ENCODE assay signal across 8 cellular contexts in genomic region chr19:14114854-14115253, GRCh38. TPM values are rescaled to one million over a fixed set of nuclear protein-coding genes. Genes with fewer than 3 reads are reported as not detected.
DNase-seq lines count a peak whose midpoint lies in the region; ATAC-seq, FAIRE-seq and TF ChIP-seq lines count a peak whose summit lies in the region.

No MANE protein-coding gene starts in this region.

- H3K27me3 ChIP-seq in HCT116 (ENCODE audit: insufficient read depth, low read length) (no peaks in the 10 kb centered on the region), dorsolateral prefrontal cortex (no peaks in the 10 kb centered on the region)

- H3K27ac Mint-ChIP-seq in natural killer cell = no peak overlapping the region

- RAD21 ChIA-PET in HCT116 (lab: Charles Lee; ENCODE audit: low non-redundant PET in 1 of 2, low total read pairs in 2 of 2, uncharacterized antibody in 2 of 2, unreplicated experiment in 2 of 2) = interaction anchor here in 1 of 2 experiments (0.6 kb wide), 1 partner anchor 242 kb away, joined by 3 read pairs; no protein-coding TSS in a partner anchor

- peak overlapping the region; percentile 68 for H3K27ac ChIP-seq in HCT116 (ENCODE audit: low read depth, low read length)
- no peak overlapping the region for H3K27ac ChIP-seq in VCaP
- peak overlapping the region in 49 of 59 donors; percentile 4 to 86 (median 50) for H3K27ac ChIP-seq in dorsolateral prefrontal cortex

- in situ Hi-C loops in ACHN (cut with HindIII; ENCODE audit: low pct_ligation_motif_present, low pct_unique_long_range_greater_than_20kb, low sequenced_read_pairs) = no loop called here

- no peaks in the 10 kb centered on the region; a peak in 2 of 4 replicates for H3K36me3 ChIP-seq in HCT116 (ENCODE audit: control insufficient read depth in 1 of 2, insufficient read depth in 2 of 2, low read length in 2 of 2)

- H3K9ac ChIP-seq in HCT116 (ENCODE audit: low read length) = peak overlapping the region; percentile 27; the same call in 1 of the 2 replicates

- no peaks in the 10 kb centered on the region for H3K9me2 ChIP-seq in HCT116 (ENCODE audit: insufficient read depth)

- no peak for TF ChIP-seq POLR2A in HCT116 (IDR thresholded peaks at IDR 0.05; ENCODE audit: borderline replicate concordance, extremely low read depth, insufficient read depth, insufficient read length)
- TF ChIP-seq POLR2A in H54 (IDR thresholded peaks at IDR 0.05; ENCODE audit: low read depth, low read length) = no peak

- no peaks in the 10 kb centered on the region for H4K20me1 ChIP-seq in HCT116 (ENCODE audit: insufficient read depth)

- TF ChIP-seq CTCF in HCT116 (IDR thresholded peaks at IDR 0.05 in 2 of 3, conservative IDR thresholded peaks at IDR 0.05 in 1 of 3; ENCODE audit: borderline replicate concordance in 1 of 3, insufficient read depth in 1 of 3, low read depth in 2 of 3, low read length in 2 of 3) (peak; percentile 68 to 80 (median 74); a peak in 5 of 6 replicates), VCaP (conservative IDR thresholded peaks at IDR 0.05) (peak; percentile 77), dorsolateral prefrontal cortex (IDR thresholded peaks at IDR 0.05 in 54 of 56, conservative IDR thresholded peaks at IDR 0.05 in 2 of 56; ENCODE audit: low read depth in 1 of 56, partially characterized antibody in 56 of 56) (peak in 53 of 56 donors; percentile 19 to 64 (median 46)), natural killer cell (IDR thresholded peaks at IDR 0.05) (peak; percentile 37)

- H3K4me3 Mint-ChIP-seq in natural killer cell = peak overlapping the region; percentile 28

- H2AFZ ChIP-seq in HCT116 (ENCODE audit: low read depth, low read length, poor library complexity, severe bottlenecking) = no peak overlapping the region

- H3K27me3 Mint-ChIP-seq in natural killer cell (ENCODE audit: low read depth in 2 of 2) = no peaks in the 10 kb centered on the region

- intact Hi-C loops in HCT116 (cut with micrococcal nuclease) (loop anchor here (1.0 to 5.0 kb wide), 2 partner anchors 43 to 235 kb away; partner anchors contain the start of gene MISP3), dorsolateral prefrontal cortex (cut with DNase I) (loop anchor here (5.0 kb wide), 1 partner anchor 33 kb away; no protein-coding TSS in a partner anchor), natural killer cell (cut with micrococcal nuclease) (loop anchor here (1.0 to 5.0 kb wide), 2 partner anchors 33 to 235 kb away; no protein-coding TSS in a partner anchor)

- no peaks in the 10 kb centered on the region for H3K9me3 ChIP-seq in HCT116 (ENCODE audit: control insufficient read depth in 1 of 2, insufficient read depth in 1 of 2, low read depth in 1 of 2, low read length in 2 of 2)

- peaks cover 27 to 44% of the 10 kb centered on the region in 2 donors for H3K4me1 Mint-ChIP-seq in natural killer cell

- POLR2A ChIA-PET in HCT116 (lab: Charles Lee) = interaction anchor here (1.1 kb wide), 1 partner anchor 22 kb away, joined by 4 read pairs; the partner anchor contains the start of gene ASF1B

- no TSS peak for BruUV-seq in HCT116 (replicated peaks; lab: Mats Ljungman, UMichigan)

- no peaks in the 10 kb centered on the region for H3K9me3 Mint-ChIP-seq in natural killer cell

- peaks cover 27% of the 10 kb centered on the region for H3K79me2 ChIP-seq in HCT116 (ENCODE audit: insufficient read depth, low read length)

- CTCF ChIA-PET in HCT116 (lab: Charles Lee) = interaction anchor here (0.5 to 3.2 kb wide), 10 partner anchors 22 to 236 kb away, joined by 3 to 18 read pairs (median 3); partner anchors contain the start of genes ASF1B, MISP3 and RFX1

- peaks cover 36 to 47% of the 10 kb centered on the region in 2 experiments for H3K4me1 ChIP-seq in HCT116 (ENCODE audit: control insufficient read depth in 1 of 2, insufficient read depth in 2 of 2, low read length in 2 of 2)

- peak overlapping the region; percentile 89 for H3K4me2 ChIP-seq in HCT116 (ENCODE audit: low read length)

- peak; percentile 72 for TF ChIP-seq RAD21 in HCT116 (IDR thresholded peaks at IDR 0.05; ENCODE audit: low read depth)

- no peaks in the 10 kb centered on the region for H3K36me3 Mint-ChIP-seq in natural killer cell

- ATAC-seq in HCT116 = no peak
- ATAC-seq in natural killer cell = no peak

- no peak for FAIRE-seq in H54 (lab: Jason Lieb, UNC)

- DNase-seq in ACHN = peak; percentile 40
- DNase-seq in HCT116 (ENCODE audit: low read depth, low spot score) = no peak
- no peak for DNase-seq in dorsolateral prefrontal cortex
- DNase-seq in natural killer cell = peak; percentile 38
- no peak for DNase-seq in occipital lobe (lab: John Stamatoyannopoulos, UW)
- DNase-seq in DMS79 treated with DMSO at 0.1 percent for 48 hours (lab: John Stamatoyannopoulos, UW) = no peak
- no peak for DNase-seq in H54 (ENCODE audit: insufficient read length, low spot score)

- H3K4me3 ChIP-seq in HCT116 (replicated peaks in 1 of 2; ENCODE audit: low read depth in 1 of 2, low read length in 2 of 2) (peak overlapping the region in 1 of 2 experiments; percentile 88; a peak in 1 of 4 replicates), dorsolateral prefrontal cortex (peak overlapping the region in 4 of 59 donors; percentile 3 to 89 (median 26))

TF ChIP-seq in HCT116, 20 proteins besides CTCF, POLR2A, EP300 and RAD21 (continues in another document):
- no peak for TF ChIP-seq EGR1 (IDR thresholded peaks at IDR 0.05; ENCODE audit: low read depth)
- no peak for TF ChIP-seq REST (IDR thresholded peaks at IDR 0.05; ENCODE audit: low read depth)
- TF ChIP-seq CEBPB (IDR thresholded peaks at IDR 0.05; ENCODE audit: low read depth) = no peak
- TF ChIP-seq ELF1 (IDR thresholded peaks at IDR 0.05; ENCODE audit: borderline replicate concordance, low read depth) = no peak
- TF ChIP-seq SP1 (IDR thresholded peaks at IDR 0.05; ENCODE audit: low read depth) = no peak
- no peak for TF ChIP-seq CBX3 (IDR thresholded peaks at IDR 0.05; ENCODE audit: low read depth)
- no peak for TF ChIP-seq SIN3A (IDR thresholded peaks at IDR 0.05; ENCODE audit: low read depth)
- TF ChIP-seq EZH2 (IDR thresholded peaks at IDR 0.05) = no peak

RNA-seq across cellular contexts. Expression of gene PRKACA, which starts 2.7 kb away (rescaled TPM):
- total RNA-seq in HCT116 (2021; ENCODE audit: unreplicated experiment) (95.7 TPM), dorsolateral prefrontal cortex (100 to 1,000 TPM in 118 of 120 experiments, 10 to 100 TPM in 2; 87.9 to 222 (median 163) TPM), natural killer cell (10 to 100 TPM; 68.6 to 71.8 (median 69.3) TPM), occipital lobe (29.3 TPM)
- 64.0 and 66.0 TPM in 2 replicates for polyA plus RNA-seq in HCT116 (2012)

RNA-seq across cellular contexts. Expression of gene ASF1B, which starts 21.5 kb away (rescaled TPM):
- total RNA-seq in HCT116 (2021; ENCODE audit: unreplicated experiment) (78.1 TPM), dorsolateral prefrontal cortex (1 to 10 TPM in 13 of 120 experiments, under 1 TPM in 42, not detected in 65; 0.22 to 2.4 (median 0.63) TPM), natural killer cell (1 to 10 TPM; 4.5 to 5.5 (median 4.8) TPM), occipital lobe (1.4 TPM)
- polyA plus RNA-seq in HCT116 (2012) = 82.2 and 87.0 TPM in 2 replicates

RNA-seq across cellular contexts. Expression of gene SAMD1, which starts 24.3 kb away (rescaled TPM):
- total RNA-seq in HCT116 (2021; ENCODE audit: unreplicated experiment) (62.9 TPM), dorsolateral prefrontal cortex (100 to 1,000 TPM in 1 of 120 experiments, 10 to 100 TPM in 119; 30.2 to 108 (median 43.1) TPM), natural killer cell (10 to 100 TPM; 30.8 to 33.0 (median 30.9) TPM), occipital lobe (37.1 TPM)
- polyA plus RNA-seq in HCT116 (2012) = 36.9 and 39.2 TPM in 2 replicates

RNA-seq across cellular contexts. Expression of gene C19orf67, which starts 29.3 kb away (rescaled TPM):
- not detected for total RNA-seq in HCT116 (2021; ENCODE audit: unreplicated experiment)
- polyA plus RNA-seq in HCT116 (2012) = not detected in 2 replicates
- not detected for total RNA-seq in dorsolateral prefrontal cortex
- under 1 TPM in 2 of 3 donors, not detected in 1; 0.35 to 0.53 TPM for total RNA-seq in natural killer cell
- not detected for total RNA-seq in occipital lobe

RNA-seq across cellular contexts. Expression of gene MISP3, which starts 42.3 kb away (rescaled TPM):
- 5.2 TPM for total RNA-seq in HCT116 (2021; ENCODE audit: unreplicated experiment)
- polyA plus RNA-seq in HCT116 (2012) = 3.8 and 5.6 TPM in 2 replicates
- 10 to 100 TPM in 103 of 120 experiments, 1 to 10 TPM in 17; 7.2 to 23.3 (median 13.0) TPM for total RNA-seq in dorsolateral prefrontal cortex
- 1 to 10 TPM; 2.4 to 4.1 (median 2.4) TPM for total RNA-seq in natural killer cell
- 1.6 TPM for total RNA-seq in occipital lobe

Comparison
In these comparisons a context has a peak if more than half of its experiments do, and no peak if none do; other contexts are left out.
1. DNase-seq: peak in ACHN (single experiment) and natural killer cell (single experiment); none in HCT116 (single experiment), dorsolateral prefrontal cortex (0 of 10), occipital lobe (single experiment), DMS79 treated with DMSO at 0.1 percent for 48 hours (single experiment) and H54 (single experiment).
2. RNA of gene ASF1B, which starts 21.5 kb away (total RNA-seq): 78.1 TPM in HCT116 (single experiment); 4.5 to 5.5 TPM in natural killer cell, 1.4 TPM in occipital lobe (single experiment) and 0.22 to 2.4 TPM in dorsolateral prefrontal cortex; every median in the first group is over 10 times any median in the second.
3. Peak in every context shown above with its lines, with median percentiles within 50 percentile points of each other: CTCF ChIP-seq.